In the genomic region with DNA sequence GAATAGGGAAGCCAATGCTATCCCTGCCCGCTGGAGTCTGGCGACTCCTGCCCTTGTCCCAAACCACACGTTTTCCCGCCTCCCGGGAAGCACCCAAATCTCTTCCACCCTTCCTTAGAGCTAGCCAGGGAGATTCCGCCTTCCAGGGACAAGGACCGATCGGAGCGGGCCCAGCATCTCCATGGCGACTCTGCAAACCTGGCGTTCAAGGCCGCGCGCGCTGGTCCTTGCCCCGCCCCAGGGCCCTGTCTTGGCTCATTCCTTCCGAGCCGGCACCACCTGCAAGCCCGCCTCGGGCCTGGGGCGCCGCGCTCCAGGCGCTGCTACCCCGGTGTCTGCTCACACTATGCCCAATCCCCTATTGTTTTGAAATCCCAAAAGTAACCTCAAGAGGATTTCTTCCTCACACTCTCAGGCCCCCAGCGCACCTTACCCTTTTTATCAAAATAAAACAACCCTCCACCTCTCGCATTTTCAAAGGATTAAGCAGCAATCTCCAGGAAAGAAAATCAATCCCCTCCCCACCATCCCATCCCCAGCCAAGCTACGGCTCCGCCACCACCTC, we compare ENCODE assay signal across 8 cellular contexts. TPM values are rescaled to one million over a fixed set of nuclear protein-coding genes. Genes with fewer than 3 reads are reported as not detected.
DNase-seq lines count a peak whose midpoint lies in the region; TF ChIP-seq lines count a peak whose summit lies in the region.

No MANE protein-coding gene starts in this region.

- DNase-seq in activated CD8-positive, alpha-beta memory T cell treated with anti-CD3 and anti-CD28 coated beads, Interleukin-2, amount 50 U/mL, for 48 hours = peak; percentile 55
- DNase-seq in activated CD8-positive, alpha-beta memory T cell treated with anti-CD3 and anti-CD28 coated beads for 24 hours = no peak
- DNase-seq in activated CD4-positive, alpha-beta memory T cell treated with anti-CD3 and anti-CD28 coated beads, Interleukin-2, amount 10 ng/mL, durations not matched to agents 7 days and 5 days = no peak
- DNase-seq in iPS-NIHi7 (ENCODE audit: extremely low spot score) (peak; percentile 45), suprapubic skin (ENCODE audit: low spot score in 2 of 2) (no peak), AG08396 (ENCODE audit: low spot score) (no peak), NCI-H146 (lab: John Stamatoyannopoulos, UW) (no peak), SW 1271 (lab: John Stamatoyannopoulos, UW) (no peak)

- H3K27ac ChIP-seq in suprapubic skin = no peak overlapping the region

- peaks cover 12% of the 10 kb centered on the region for H3K4me1 Mint-ChIP-seq in activated CD4-positive, alpha-beta memory T cell treated with anti-CD3 and anti-CD28 coated beads, Interleukin-2, amount 10 ng/mL, durations not matched to agents 7 days and 5 days

- H3K9me3 ChIP-seq in suprapubic skin = no peaks in the 10 kb centered on the region

- peaks cover 88% of the 10 kb centered on the region for H3K27me3 Mint-ChIP-seq in activated CD4-positive, alpha-beta memory T cell treated with anti-CD3 and anti-CD28 coated beads, Interleukin-2, amount 10 ng/mL, durations not matched to agents 7 days and 5 days

- H3K4me1 ChIP-seq in suprapubic skin = peaks cover 25% of the 10 kb centered on the region

- H3K36me3 Mint-ChIP-seq in activated CD4-positive, alpha-beta memory T cell treated with anti-CD3 and anti-CD28 coated beads, Interleukin-2, amount 10 ng/mL, durations not matched to agents 7 days and 5 days (ENCODE audit: low read depth) = no peaks in the 10 kb centered on the region

- no peak overlapping the region for H3K27ac Mint-ChIP-seq in activated CD4-positive, alpha-beta memory T cell treated with anti-CD3 and anti-CD28 coated beads, Interleukin-2, amount 10 ng/mL, durations not matched to agents 7 days and 5 days

- H3K4me3 Mint-ChIP-seq in activated CD4-positive, alpha-beta memory T cell treated with anti-CD3 and anti-CD28 coated beads, Interleukin-2, amount 10 ng/mL, durations not matched to agents 7 days and 5 days = peak overlapping the region; percentile 45

- H3K4me3 ChIP-seq in suprapubic skin = peak overlapping the region; percentile 60

- no peak for TF ChIP-seq POLR2A in suprapubic skin (IDR thresholded peaks at IDR 0.05)

- no peaks in the 10 kb centered on the region for H3K9me3 Mint-ChIP-seq in activated CD4-positive, alpha-beta memory T cell treated with anti-CD3 and anti-CD28 coated beads, Interleukin-2, amount 10 ng/mL, durations not matched to agents 7 days and 5 days

- H3K36me3 ChIP-seq in suprapubic skin = no peaks in the 10 kb centered on the region

- CTCF ChIA-PET in activated CD4-positive, alpha-beta memory T cell treated with anti-CD3 and anti-CD28 coated beads, Interleukin-2, amount 10 ng/mL, durations not matched to agents 7 days and 5 days (lab: Charles Lee) = no interaction called here

- TF ChIP-seq EP300 in suprapubic skin (IDR thresholded peaks at IDR 0.05) = no peak

- POLR2A ChIA-PET in activated CD4-positive, alpha-beta memory T cell treated with anti-CD3 and anti-CD28 coated beads, Interleukin-2, amount 10 ng/mL, durations not matched to agents 7 days and 5 days (lab: Charles Lee) = no interaction called here

- WGBS in suprapubic skin = 7% methylated on average over 28 of the region's 29 CpGs

- H3K27me3 ChIP-seq in suprapubic skin = peaks cover 48% of the 10 kb centered on the region

- no peak for TF ChIP-seq CTCF in suprapubic skin (IDR thresholded peaks at IDR 0.05)

RNA-seq across cellular contexts. Expression of a gene that starts 1.0 kb away (rescaled TPM):
- total RNA-seq in activated CD4-positive, alpha-beta memory T cell treated with anti-CD3 and anti-CD28 coated beads, Interleukin-2, amount 10 ng/mL, durations not matched to agents 7 days and 5 days = not detected
- 1 to 10 TPM; 1.0 to 3.4 (median 2.0) TPM for total RNA-seq in suprapubic skin

Comparison
In these comparisons a context has a peak if more than half of its experiments do, and no peak if none do; other contexts are left out.
1. DNase-seq: peak in activated CD8-positive, alpha-beta memory T cell treated with anti-CD3 and anti-CD28 coated beads, Interleukin-2, amount 50 U/mL, for 48 hours (single experiment) and iPS-NIHi7 (single experiment); none in activated CD8-positive, alpha-beta memory T cell treated with anti-CD3 and anti-CD28 coated beads for 24 hours (single experiment), activated CD4-positive, alpha-beta memory T cell treated with anti-CD3 and anti-CD28 coated beads, Interleukin-2, amount 10 ng/mL, durations not matched to agents 7 days and 5 days (single experiment), suprapubic skin (0 of 2), AG08396 (single experiment), NCI-H146 (single experiment) and SW 1271 (0 of 2).